ENCODE assay signal across 8 cellular contexts in the genomic region with DNA sequence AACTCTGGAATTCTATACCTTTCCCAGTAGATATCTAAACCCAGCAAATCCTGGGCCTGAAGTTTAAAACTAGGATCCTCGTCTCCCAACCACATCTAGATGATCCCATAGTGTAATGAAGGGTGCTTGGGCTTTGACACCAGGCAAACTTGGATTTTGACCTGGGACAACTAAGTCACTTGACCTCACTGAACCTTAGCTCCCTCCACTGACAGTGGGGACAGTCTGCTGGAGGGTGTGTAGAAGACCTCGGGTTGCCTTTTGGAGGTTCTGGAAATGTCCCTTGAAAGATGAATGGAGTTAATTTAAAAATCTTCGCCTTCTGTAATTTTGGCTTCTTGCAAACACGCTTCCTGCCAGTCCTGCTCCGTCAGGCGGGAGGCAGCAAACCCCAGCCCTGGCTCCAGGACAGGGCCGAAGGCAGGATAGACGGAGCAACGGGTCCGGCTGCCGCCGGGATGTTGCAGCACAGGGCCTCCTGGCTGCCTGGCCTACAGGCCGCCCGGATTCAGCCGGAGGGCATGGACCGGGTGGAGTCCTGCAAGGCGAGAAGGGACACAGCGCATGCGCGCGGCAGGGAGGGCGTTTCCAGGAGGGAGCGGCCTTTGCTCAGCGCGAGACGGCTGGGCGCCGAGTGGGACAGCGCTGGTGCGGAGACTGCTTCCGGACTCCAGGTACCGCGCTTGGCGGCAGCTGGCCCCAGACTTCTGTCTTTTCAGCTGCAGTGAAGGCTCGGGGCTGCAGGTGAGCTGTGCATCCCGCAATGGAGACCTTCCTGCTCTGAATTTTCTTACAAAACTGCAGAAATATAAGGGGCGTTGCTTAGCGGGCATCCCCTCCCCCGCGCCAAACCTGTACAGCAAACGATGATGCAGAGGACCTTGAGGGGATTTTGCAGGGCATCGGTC. TPM values are rescaled to one million over a fixed set of nuclear protein-coding genes. Genes with fewer than 3 reads are reported as not detected.
DNase-seq lines count a peak whose midpoint lies in the region; ATAC-seq and TF ChIP-seq lines count a peak whose summit lies in the region.

A gene with protein sequence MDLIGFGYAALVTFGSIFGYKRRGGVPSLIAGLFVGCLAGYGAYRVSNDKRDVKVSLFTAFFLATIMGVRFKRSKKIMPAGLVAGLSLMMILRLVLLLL (plus strand): TSS at position 612 of the 908 bp plus-strand sequence. CDS start 5,990 bp downstream, outside the sequence.

- H3F3A ChIP-seq in SU-DHL-6 (ENCODE audit: insufficient read depth), result peaks cover 20% of the 10 kb centered on the region

- H3K36me3 ChIP-seq in SU-DHL-6 (ENCODE audit: low read length) (peaks cover 5% of the 10 kb centered on the region; the same call in 1 of the 2 replicates), ovary (no peaks in the 10 kb centered on the region), thymus (ENCODE audit: control insufficient read depth, insufficient read depth) (no peaks in the 10 kb centered on the region)

- H3K4me3 Mint-ChIP-seq in activated naive CD8-positive, alpha-beta T cell treated with anti-CD3 and anti-CD28 coated beads, Interleukin-2, amount 10 ng/mL, durations not matched to agents 7 days and 5 days, result peak within 1 kb of the TSS; percentile 92

- H2AFZ ChIP-seq in SU-DHL-6 (ENCODE audit: low read depth, low read length, severe bottlenecking), result peak within 1 kb of the TSS; percentile 93

- intact Hi-C loops in Right ventricle myocardium inferior (cut with DNase I), result no loop called here
- intact Hi-C loops in ovary (cut with DNase I), result no loop called here

- WGBS in ovary, 3 donors, result 3 to 4% (median 3%) methylated on average over 39 to 42 of the region's 42 CpGs
- 5% methylated on average over 42 of the region's 42 CpGs for WGBS in thymus

- H3K27ac Mint-ChIP-seq in activated naive CD8-positive, alpha-beta T cell treated with anti-CD3 and anti-CD28 coated beads, Interleukin-2, amount 10 ng/mL, durations not matched to agents 7 days and 5 days, result peak within 1 kb of the TSS; percentile 84

- no peak for TF ChIP-seq EP300 in ovary (IDR thresholded peaks at IDR 0.05)

- H3K9me2 ChIP-seq in SU-DHL-6 (replicated peaks; ENCODE audit: insufficient read depth, low read length), result no peaks in the 10 kb centered on the region

- no peaks in the 10 kb centered on the region for H4K20me1 ChIP-seq in SU-DHL-6 (ENCODE audit: low read depth, low read length)

- ATAC-seq in HG02759 (IDR thresholded peaks at IDR 0.05; ENCODE audit: unreplicated experiment) (peak; percentile 97), Right ventricle myocardium inferior (peak; percentile 99)
- ATAC-seq in activated naive CD8-positive, alpha-beta T cell treated with anti-CD3 and anti-CD28 coated beads, Interleukin-2, amount 10 ng/mL, durations not matched to agents 7 days and 5 days (ENCODE audit: low read depth), result peak; percentile 99

- H3K27ac ChIP-seq in SU-DHL-6 (ENCODE audit: low read depth, low read length) (no peak within 1 kb of the TSS), ovary (peak within 1 kb of the TSS in 1 of 2 donors; percentile 4), thymus (ENCODE audit: low read depth) (peak within 1 kb of the TSS; percentile 64)

- H3K4me1 Mint-ChIP-seq in activated naive CD8-positive, alpha-beta T cell treated with anti-CD3 and anti-CD28 coated beads, Interleukin-2, amount 10 ng/mL, durations not matched to agents 7 days and 5 days, result peaks cover 25% of the 10 kb centered on the region

- H3K9me3 Mint-ChIP-seq in activated naive CD8-positive, alpha-beta T cell treated with anti-CD3 and anti-CD28 coated beads, Interleukin-2, amount 10 ng/mL, durations not matched to agents 7 days and 5 days, result no peaks in the 10 kb centered on the region

- H3K27me3 Mint-ChIP-seq in activated naive CD8-positive, alpha-beta T cell treated with anti-CD3 and anti-CD28 coated beads, Interleukin-2, amount 10 ng/mL, durations not matched to agents 7 days and 5 days, result peaks cover 6% of the 10 kb centered on the region

- DNase-seq in GM12865 (ENCODE audit: low read depth) (peak; percentile 96), NCI-H128 (lab: John Stamatoyannopoulos, UW; ENCODE audit: unreplicated experiment) (peak; percentile 87), Right ventricle myocardium inferior (ENCODE audit: missing footprints) (peak; percentile 96), ovary (peak; percentile 92 to 96 (median 94))
- peak; percentile 96 for DNase-seq in activated naive CD8-positive, alpha-beta T cell treated with anti-CD3 and anti-CD28 coated beads, Interleukin-2, amount 10 ng/mL, durations not matched to agents 7 days and 5 days

- H3K27me3 ChIP-seq in SU-DHL-6 (ENCODE audit: low read length) (no peaks in the 10 kb centered on the region), ovary (no peaks in the 10 kb centered on the region), thymus (ENCODE audit: control insufficient read depth, insufficient read depth) (no peaks in the 10 kb centered on the region)

- TF ChIP-seq POLR2A in ovary (IDR thresholded peaks at IDR 0.05), result no peak

- peaks cover 6% of the 10 kb centered on the region for H3K36me3 Mint-ChIP-seq in activated naive CD8-positive, alpha-beta T cell treated with anti-CD3 and anti-CD28 coated beads, Interleukin-2, amount 10 ng/mL, durations not matched to agents 7 days and 5 days

- no peak for TF ChIP-seq CTCF in GM12865 (IDR thresholded peaks at IDR 0.05; ENCODE audit: insufficient read depth, low read depth, low read length, missing control alignments)
- no peak for TF ChIP-seq CTCF in SU-DHL-6 (IDR thresholded peaks at IDR 0.05; ENCODE audit: insufficient read depth, low read length, poor library complexity, severe bottlenecking)
- no peak for TF ChIP-seq CTCF in ovary (IDR thresholded peaks at IDR 0.05)

- H3K4me3 ChIP-seq in GM12865 (ENCODE audit: low read depth, low read length), result peak within 1 kb of the TSS; percentile 77
- peak within 1 kb of the TSS; percentile 71 for H3K4me3 ChIP-seq in SU-DHL-6 (ENCODE audit: insufficient read depth, low read length, poor library complexity, severe bottlenecking)
- peak within 1 kb of the TSS; percentile 54 for H3K4me3 ChIP-seq in ovary
- H3K4me3 ChIP-seq in thymus (ENCODE audit: low read length), result peak within 1 kb of the TSS; percentile 78

- peak within 1 kb of the TSS; percentile 81 for H3K4me2 ChIP-seq in SU-DHL-6 (ENCODE audit: low read depth, low read length, poor library complexity, severe bottlenecking)

- POLR2A ChIA-PET in activated naive CD8-positive, alpha-beta T cell treated with anti-CD3 and anti-CD28 coated beads, Interleukin-2, amount 10 ng/mL, durations not matched to agents 7 days and 5 days (lab: Charles Lee), result no interaction called here

- H3K79me2 ChIP-seq in SU-DHL-6 (ENCODE audit: insufficient read depth, low read length), result no peaks in the 10 kb centered on the region

- H3K9ac ChIP-seq in SU-DHL-6 (ENCODE audit: low read length), result peak within 1 kb of the TSS; percentile 64

- H3K9me3 ChIP-seq in SU-DHL-6 (ENCODE audit: insufficient read depth, low read length), result no peaks in the 10 kb centered on the region
- no peaks in the 10 kb centered on the region for H3K9me3 ChIP-seq in ovary
- no peaks in the 10 kb centered on the region for H3K9me3 ChIP-seq in thymus (ENCODE audit: control insufficient read depth)

- H3K4me1 ChIP-seq in ovary (ENCODE audit: insufficient read depth), result peaks cover 9% of the 10 kb centered on the region
- H3K4me1 ChIP-seq in thymus (ENCODE audit: control insufficient read depth, insufficient read depth, low read length), result peaks cover 9% of the 10 kb centered on the region

RNA-seq across cellular contexts. Expression of the gene that starts here (rescaled TPM):
- total RNA-seq in activated naive CD8-positive, alpha-beta T cell treated with anti-CD3 and anti-CD28 coated beads, Interleukin-2, amount 10 ng/mL, durations not matched to agents 7 days and 5 days, result 10 to 100 TPM; 18.6 to 19.0 TPM
- total RNA-seq in Right ventricle myocardium inferior (8.7 TPM), ovary (10 to 100 TPM; 17.0 to 31.4 (median 24.2) TPM)
- polyA plus RNA-seq in ovary (10 to 100 TPM; 34.2 to 35.6 TPM), thymus (25.1 TPM)
